In genomic region chr20:41047279-41047974, GRCh38 we compare ENCODE assay signal across 9 cellular contexts. TPM values are rescaled to one million over a fixed set of nuclear protein-coding genes. Genes with fewer than 3 reads are reported as not detected.
DNase-seq lines count a peak whose midpoint lies in the region; ATAC-seq, FAIRE-seq and TF ChIP-seq lines count a peak whose summit lies in the region.
"Had no signal": no experiment of that assay in that cellular context is flagged by ENCODE, and none has a peak within 500 bp of the region (broad histone marks: within the 10 kb centered on the region; RNA-seq: fewer than 3 reads in every experiment).

No MANE protein-coding gene starts in this region.

- H4K20me1 ChIP-seq in keratinocyte (ENCODE audit: control insufficient read depth, extremely low read depth, insufficient read depth, low read length): peaks cover 22% of the 10 kb centered on the region

- H3K4me1 ChIP-seq in keratinocyte (ENCODE audit: control insufficient read depth, extremely low read depth, insufficient read depth, low read length) (peaks cover 54% of the 10 kb centered on the region), transverse colon (peaks cover 50 to 80% (median 69%) of the 10 kb centered on the region in 4 donors)

- intact Hi-C loops in transverse colon (cut with DNase I; ENCODE audit: low total_unique reads): no loop called here

- peaks cover 97% of the 10 kb centered on the region for H3K79me2 ChIP-seq in keratinocyte (ENCODE audit: control insufficient read depth, insufficient read depth, low read length)

- peaks cover 37% of the 10 kb centered on the region for H3K36me3 Mint-ChIP-seq in activated CD8-positive, alpha-beta memory T cell treated with anti-CD3 and anti-CD28 coated beads, Interleukin-2, amount 10 ng/mL, durations not matched to agents 7 days and 5 days
- no peaks in the 10 kb centered on the region for H3K36me3 Mint-ChIP-seq in T-helper 17 cell (ENCODE audit: low read depth)

- no peak for TF ChIP-seq POLR2A in transverse colon (IDR thresholded peaks at IDR 0.05)

- no peaks in the 10 kb centered on the region for H3K9me3 Mint-ChIP-seq in activated CD8-positive, alpha-beta memory T cell treated with anti-CD3 and anti-CD28 coated beads, Interleukin-2, amount 10 ng/mL, durations not matched to agents 7 days and 5 days (ENCODE audit: low read depth)

- WGBS in transverse colon (ENCODE audit: low coverage in 1 of 2), 2 donors: 31 to 36% methylated on average over 5 of the region's 5 CpGs

- H3K27ac Mint-ChIP-seq in activated CD8-positive, alpha-beta memory T cell treated with anti-CD3 and anti-CD28 coated beads, Interleukin-2, amount 10 ng/mL, durations not matched to agents 7 days and 5 days: peak overlapping the region; percentile 95
- H3K27ac Mint-ChIP-seq in T-helper 17 cell: peak overlapping the region; percentile 89

- H3K36me3 ChIP-seq in keratinocyte (ENCODE audit: control insufficient read depth in 2 of 2, extremely low read depth in 1 of 2, insufficient read depth in 2 of 2, low read length in 2 of 2): peaks cover 0 to 12% of the 10 kb centered on the region in 2 experiments
- no peaks in the 10 kb centered on the region for H3K36me3 ChIP-seq in transverse colon

- H3K9ac ChIP-seq in keratinocyte (ENCODE audit: control insufficient read depth, extremely low read depth, insufficient read depth, low read length): peak overlapping the region; percentile 19

- no peak for DNase-seq in activated CD8-positive, alpha-beta memory T cell treated with anti-CD3 and anti-CD28 coated beads, Interleukin-2, amount 10 ng/mL, durations not matched to agents 7 days and 5 days
- DNase-seq in activated CD8-positive, alpha-beta memory T cell treated with anti-CD3 and anti-CD28 coated beads, Interleukin-2, amount 50 U/mL, for 48 hours: no peak
- DNase-seq in T-helper 17 cell: no peak
- no peak for DNase-seq in keratinocyte (ENCODE audit: low read depth, low spot score)
- no peak for DNase-seq in transverse colon
- no peak for DNase-seq in NCI-H226
- no peak for DNase-seq in NCI-H2107 (lab: John Stamatoyannopoulos, UW)
- DNase-seq: AML-193 had no signal

- CTCF ChIA-PET in activated CD8-positive, alpha-beta memory T cell treated with anti-CD3 and anti-CD28 coated beads, Interleukin-2, amount 10 ng/mL, durations not matched to agents 7 days and 5 days (lab: Charles Lee): interaction anchor here (0.6 to 3.9 kb wide), 15 partner anchors 9 to 514 kb away, joined by 3 to 33 read pairs (median 4); no protein-coding TSS in a partner anchor

- FAIRE-seq in keratinocyte (lab: Jason Lieb, UNC): no peak

- dilution Hi-C loops in keratinocyte (cut with MboI; ENCODE audit: extremely low pct_ligation_motif_present, low sequenced_read_pairs): no loop called here

- no peaks in the 10 kb centered on the region for H3K9me3 ChIP-seq in T-helper 17 cell (ENCODE audit: control insufficient read depth, low read length, poor library complexity, severe bottlenecking)
- no peaks in the 10 kb centered on the region for H3K9me3 ChIP-seq in keratinocyte (ENCODE audit: control insufficient read depth, low read depth, low read length)
- H3K9me3 ChIP-seq in transverse colon: no peaks in the 10 kb centered on the region

- TF ChIP-seq CTCF in keratinocyte (optimal IDR thresholded peaks at IDR 0.05 in 1 of 3, IDR thresholded peaks at IDR 0.05 in 1 of 3, conservative IDR thresholded peaks at IDR 0.05 in 1 of 3; ENCODE audit: extremely low read depth in 1 of 3, insufficient read depth in 2 of 3, low read length in 3 of 3) (no peak), transverse colon (IDR thresholded peaks at IDR 0.05) (no peak)

- H3K27ac ChIP-seq in keratinocyte (ENCODE audit: control insufficient read depth, insufficient read depth, low read length): peak overlapping the region; percentile 60
- peak overlapping the region; percentile 55 to 76 (median 72) for H3K27ac ChIP-seq in transverse colon

- H3K4me2 ChIP-seq in keratinocyte (ENCODE audit: control insufficient read depth, extremely low read depth, insufficient read depth, low read depth, low read length): peak overlapping the region; percentile 84

- H3K4me3 ChIP-seq in keratinocyte (ENCODE audit: control insufficient read depth in 2 of 3, extremely low read depth in 1 of 3, insufficient read depth in 2 of 3, low read depth in 1 of 3, low read length in 3 of 3) (peak overlapping the region; percentile 12 to 78 (median 44)), transverse colon (peak overlapping the region in 1 of 4 donors; percentile 35)

- peak; percentile 34 for ATAC-seq in activated CD8-positive, alpha-beta memory T cell treated with anti-CD3 and anti-CD28 coated beads, Interleukin-2, amount 10 ng/mL, durations not matched to agents 7 days and 5 days
- ATAC-seq in T-helper 17 cell: peak; percentile 39
- no peak for ATAC-seq in GM21360 (IDR thresholded peaks at IDR 0.05; ENCODE audit: unreplicated experiment)

- peaks cover 90% of the 10 kb centered on the region for H3K4me1 Mint-ChIP-seq in activated CD8-positive, alpha-beta memory T cell treated with anti-CD3 and anti-CD28 coated beads, Interleukin-2, amount 10 ng/mL, durations not matched to agents 7 days and 5 days
- H3K4me1 Mint-ChIP-seq in T-helper 17 cell: peaks cover 65% of the 10 kb centered on the region

- peaks cover 12% of the 10 kb centered on the region for H3K9me1 ChIP-seq in keratinocyte (ENCODE audit: control insufficient read depth, extremely low read depth, insufficient read depth, low read length)

- TF ChIP-seq EP300 in transverse colon (IDR thresholded peaks at IDR 0.05; ENCODE audit: low read depth): no peak

- H2AFZ ChIP-seq in keratinocyte (ENCODE audit: control insufficient read depth, low read length): no peak overlapping the region

- H3K27me3 ChIP-seq in keratinocyte (ENCODE audit: control insufficient read depth, extremely low read depth, insufficient read depth, low read length): no peaks in the 10 kb centered on the region
- no peaks in the 10 kb centered on the region for H3K27me3 ChIP-seq in transverse colon

- in situ Hi-C loops in transverse colon (cut with MboI; ENCODE audit: low pct_ligation_motif_present in 1 of 4, low pct_unique_long_range_greater_than_20kb in 1 of 4, low sequenced_read_pairs in 3 of 4): no loop called here

- no peaks in the 10 kb centered on the region for H3K27me3 Mint-ChIP-seq in activated CD8-positive, alpha-beta memory T cell treated with anti-CD3 and anti-CD28 coated beads, Interleukin-2, amount 10 ng/mL, durations not matched to agents 7 days and 5 days
- no peaks in the 10 kb centered on the region for H3K27me3 Mint-ChIP-seq in T-helper 17 cell

- peak overlapping the region; percentile 74 for H3K4me3 Mint-ChIP-seq in activated CD8-positive, alpha-beta memory T cell treated with anti-CD3 and anti-CD28 coated beads, Interleukin-2, amount 10 ng/mL, durations not matched to agents 7 days and 5 days
- H3K4me3 Mint-ChIP-seq in T-helper 17 cell: peak overlapping the region; percentile 93

RNA-seq across cellular contexts. Expression of gene TOP1, which starts 18.8 kb away (rescaled TPM):
- 10 to 100 TPM; 73.1 to 89.0 TPM for total RNA-seq in activated CD8-positive, alpha-beta memory T cell treated with anti-CD3 and anti-CD28 coated beads, Interleukin-2, amount 10 ng/mL, durations not matched to agents 7 days and 5 days
- 10 to 100 TPM; 37.4 to 44.4 TPM for total RNA-seq in T-helper 17 cell
- polyA plus RNA-seq in keratinocyte: 13.8 to 25.2 TPM (median 20.4 TPM) in 3 replicates
- polyA plus RNA-seq in keratinocyte (2011; ENCODE audit: low read depth): 249 TPM
- polyA plus RNA-seq in keratinocyte (2011; cell fraction: cytosol; rRNA removed): 15.7 and 22.8 TPM in 2 replicates
- 30.5 and 40.4 TPM in 2 replicates for polyA plus RNA-seq in keratinocyte (2011; cell fraction: nucleus; rRNA removed)
- polyA plus RNA-seq in keratinocyte (2012; ENCODE audit: low replicate concordance): 58.4 and 64.0 TPM in 2 replicates
- polyA minus RNA-seq in keratinocyte: 7.4 to 27.4 TPM (median 7.8 TPM) in 3 replicates
- 16.5 TPM for polyA minus RNA-seq in keratinocyte (2011; cell fraction: cytosol; rRNA and poly(A)+ RNA removed)
- 14.8 and 40.6 TPM in 2 replicates for polyA minus RNA-seq in keratinocyte (2011; cell fraction: nucleus; rRNA and poly(A)+ RNA removed)
- total RNA-seq in transverse colon: 10 to 100 TPM; 29.6 to 52.3 (median 36.9) TPM
